In the genomic region with DNA sequence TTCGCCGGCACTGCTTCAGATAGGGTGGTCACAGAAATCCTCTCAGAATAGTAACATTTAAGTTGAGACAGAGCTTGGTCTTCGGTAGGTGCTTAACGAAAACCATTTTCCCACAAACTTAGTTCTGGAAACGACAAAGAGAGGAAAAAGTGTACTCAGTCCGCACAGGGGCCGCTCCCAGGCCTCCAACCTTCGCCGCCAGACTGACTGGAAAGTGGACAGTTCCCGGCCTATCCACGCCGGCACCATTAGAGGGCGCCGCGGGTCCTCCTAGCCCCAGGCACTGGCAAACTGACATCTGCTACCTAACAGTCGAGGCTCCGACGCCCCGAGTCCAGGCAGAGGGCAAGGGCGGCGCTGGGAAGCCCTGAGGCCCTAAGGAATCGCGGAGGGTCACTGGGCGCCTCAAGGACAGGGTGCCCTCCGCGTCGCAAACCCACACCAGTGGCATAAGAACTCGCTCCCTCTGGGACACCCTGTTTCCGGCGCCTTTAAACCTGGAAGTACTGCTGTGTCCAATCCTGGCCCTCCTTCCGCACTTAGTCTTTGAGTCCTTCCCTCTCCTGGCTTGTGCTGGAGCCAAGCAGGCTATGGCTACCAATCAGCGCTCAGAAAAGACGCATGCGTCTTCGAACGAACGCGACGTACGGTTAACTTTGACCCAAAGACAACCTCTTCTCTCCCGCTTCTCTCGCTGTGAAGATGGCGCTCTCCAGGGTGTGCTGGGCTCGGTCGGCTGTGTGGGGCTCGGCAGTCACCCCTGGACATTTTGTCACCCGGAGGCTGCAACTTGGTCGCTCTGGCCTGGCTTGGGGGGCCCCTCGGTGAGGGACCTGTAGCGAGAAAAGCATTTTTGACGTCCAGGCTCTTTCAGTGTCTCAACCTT, we compare ENCODE assay signal across 1 cellular context.
A peak's percentile ranks its signal among the peaks of the same experiment; 100 is the strongest.
TF ChIP-seq lines count a peak whose summit lies in the region.

Gene LETMD1, plus strand, starts transcription at position 673 of the 886 bp plus-strand sequence. Its CDS starts 30 bp downstream, at position 703.

TF ChIP-seq in K562, 482 proteins besides CTCF, POLR2A, EP300 and RAD21 (continued from another document and continues in another):
- TF ChIP-seq POLR2G (IDR thresholded peaks at IDR 0.05; ENCODE audit: low read depth, low read length) (peak; percentile 95), DIDO1 (tag; IDR thresholded peaks at IDR 0.05; ENCODE audit: low read depth) (no peak), MYNN (IDR thresholded peaks at IDR 0.05) (no peak), MYNN (CRISPR knock-in tag; IDR thresholded peaks at IDR 0.05) (no peak), SIN3B (IDR thresholded peaks at IDR 0.05; ENCODE audit: low read depth) (peak; percentile 82), PML (IDR thresholded peaks at IDR 0.05; ENCODE audit: low read length) (peak; percentile 79), HEY1 (CRISPR knock-in tag; IDR thresholded peaks at IDR 0.05; ENCODE audit: borderline replicate concordance) (no peak), L3MBTL2 (IDR thresholded peaks at IDR 0.05) (peak; percentile 98), PHB (CRISPR knock-in tag; IDR thresholded peaks at IDR 0.05) (no peak), ZNF444 (CRISPR knock-in tag; IDR thresholded peaks at IDR 0.05) (no peak), NEUROD1 (IDR thresholded peaks at IDR 0.05; ENCODE audit: borderline replicate concordance, low read depth, low read length, partially characterized antibody) (no peak), ZKSCAN3 (CRISPR knock-in tag; IDR thresholded peaks at IDR 0.05) (no peak), HNRNPUL1 (IDR thresholded peaks at IDR 0.05; ENCODE audit: low read length) (no peak), MEF2D (tag; conservative IDR thresholded peaks at IDR 0.05; ENCODE audit: low read depth) (0 out of 2 replicates have a peak, but pooled peaks have one; percentile 51), CREB5 (CRISPR knock-in tag; IDR thresholded peaks at IDR 0.05) (no peak), RBM15 (IDR thresholded peaks at IDR 0.05; ENCODE audit: insufficient read depth, low read length) (no peak), CHD2 (IDR thresholded peaks at IDR 0.05; ENCODE audit: low read depth, low read length) (no peak), MEF2A (IDR thresholded peaks at IDR 0.05; ENCODE audit: control insufficient read depth, low read depth, low read length) (no peak), POU5F1 (IDR thresholded peaks at IDR 0.05; ENCODE audit: borderline replicate concordance, low read depth, low read length, partially characterized antibody) (no peak), NFATC3 (IDR thresholded peaks at IDR 0.05) (no peak), CHAMP1 (IDR thresholded peaks at IDR 0.05) (peak; percentile 28; the same call in 1 of the 2 replicates), KLF16 (IDR thresholded peaks at IDR 0.05) (0 out of 2 replicates have a peak, but pooled peaks have one; percentile 10), PHF20 (IDR thresholded peaks at IDR 0.05; ENCODE audit: partially characterized antibody) (peak; percentile 90), E2F5 (CRISPR knock-in tag; IDR thresholded peaks at IDR 0.05) (no peak), C11orf30 (IDR thresholded peaks at IDR 0.05; ENCODE audit: low read depth) (peak; percentile 76), FOXK2 (conservative IDR thresholded peaks at IDR 0.05 in 1 of 2, IDR thresholded peaks at IDR 0.05 in 1 of 2; ENCODE audit: low read depth in 2 of 2) (peak; percentile 74 to 88), ZNF717 (CRISPR knock-in tag; IDR thresholded peaks at IDR 0.05) (no peak), POLR3A (IDR thresholded peaks at IDR 0.05; ENCODE audit: borderline replicate concordance, extremely low read depth, insufficient read depth, insufficient read length) (no peak), CBX1 (IDR thresholded peaks at IDR 0.05; ENCODE audit: low read depth) (no peak; the same call in 1 of the 2 replicates)
- TF ChIP-seq, protein P1, sequence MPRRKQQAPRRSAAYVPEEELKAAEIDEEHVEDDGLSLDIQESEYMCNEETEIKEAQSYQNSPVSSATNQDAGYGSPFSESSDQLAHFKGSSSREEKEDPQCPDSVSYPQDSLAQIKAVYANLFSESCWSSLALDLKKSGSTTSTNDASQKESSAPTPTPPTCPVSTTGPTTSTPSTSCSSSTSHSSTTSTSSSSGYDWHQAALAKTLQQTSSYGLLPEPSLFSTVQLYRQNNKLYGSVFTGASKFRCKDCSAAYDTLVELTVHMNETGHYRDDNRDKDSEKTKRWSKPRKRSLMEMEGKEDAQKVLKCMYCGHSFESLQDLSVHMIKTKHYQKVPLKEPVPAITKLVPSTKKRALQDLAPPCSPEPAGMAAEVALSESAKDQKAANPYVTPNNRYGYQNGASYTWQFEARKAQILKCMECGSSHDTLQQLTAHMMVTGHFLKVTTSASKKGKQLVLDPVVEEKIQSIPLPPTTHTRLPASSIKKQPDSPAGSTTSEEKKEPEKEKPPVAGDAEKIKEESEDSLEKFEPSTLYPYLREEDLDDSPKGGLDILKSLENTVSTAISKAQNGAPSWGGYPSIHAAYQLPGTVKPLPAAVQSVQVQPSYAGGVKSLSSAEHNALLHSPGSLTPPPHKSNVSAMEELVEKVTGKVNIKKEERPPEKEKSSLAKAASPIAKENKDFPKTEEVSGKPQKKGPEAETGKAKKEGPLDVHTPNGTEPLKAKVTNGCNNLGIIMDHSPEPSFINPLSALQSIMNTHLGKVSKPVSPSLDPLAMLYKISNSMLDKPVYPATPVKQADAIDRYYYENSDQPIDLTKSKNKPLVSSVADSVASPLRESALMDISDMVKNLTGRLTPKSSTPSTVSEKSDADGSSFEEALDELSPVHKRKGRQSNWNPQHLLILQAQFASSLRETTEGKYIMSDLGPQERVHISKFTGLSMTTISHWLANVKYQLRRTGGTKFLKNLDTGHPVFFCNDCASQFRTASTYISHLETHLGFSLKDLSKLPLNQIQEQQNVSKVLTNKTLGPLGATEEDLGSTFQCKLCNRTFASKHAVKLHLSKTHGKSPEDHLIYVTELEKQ (CRISPR knock-in tag; IDR thresholded peaks at IDR 0.05) = no peak
- TF ChIP-seq, protein P2, sequence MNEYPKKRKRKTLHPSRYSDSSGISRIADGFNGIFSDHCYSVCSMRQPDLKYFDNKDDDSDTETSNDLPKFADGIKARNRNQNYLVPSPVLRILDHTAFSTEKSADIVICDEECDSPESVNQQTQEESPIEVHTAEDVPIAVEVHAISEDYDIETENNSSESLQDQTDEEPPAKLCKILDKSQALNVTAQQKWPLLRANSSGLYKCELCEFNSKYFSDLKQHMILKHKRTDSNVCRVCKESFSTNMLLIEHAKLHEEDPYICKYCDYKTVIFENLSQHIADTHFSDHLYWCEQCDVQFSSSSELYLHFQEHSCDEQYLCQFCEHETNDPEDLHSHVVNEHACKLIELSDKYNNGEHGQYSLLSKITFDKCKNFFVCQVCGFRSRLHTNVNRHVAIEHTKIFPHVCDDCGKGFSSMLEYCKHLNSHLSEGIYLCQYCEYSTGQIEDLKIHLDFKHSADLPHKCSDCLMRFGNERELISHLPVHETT (CRISPR knock-in tag; conservative IDR thresholded peaks at IDR 0.05 in 1 of 2, IDR thresholded peaks at IDR 0.05 in 1 of 2) = peak in 1 of 2 experiments; percentile 62; a peak in 1 of 4 replicates
- TF ChIP-seq, protein P3, sequence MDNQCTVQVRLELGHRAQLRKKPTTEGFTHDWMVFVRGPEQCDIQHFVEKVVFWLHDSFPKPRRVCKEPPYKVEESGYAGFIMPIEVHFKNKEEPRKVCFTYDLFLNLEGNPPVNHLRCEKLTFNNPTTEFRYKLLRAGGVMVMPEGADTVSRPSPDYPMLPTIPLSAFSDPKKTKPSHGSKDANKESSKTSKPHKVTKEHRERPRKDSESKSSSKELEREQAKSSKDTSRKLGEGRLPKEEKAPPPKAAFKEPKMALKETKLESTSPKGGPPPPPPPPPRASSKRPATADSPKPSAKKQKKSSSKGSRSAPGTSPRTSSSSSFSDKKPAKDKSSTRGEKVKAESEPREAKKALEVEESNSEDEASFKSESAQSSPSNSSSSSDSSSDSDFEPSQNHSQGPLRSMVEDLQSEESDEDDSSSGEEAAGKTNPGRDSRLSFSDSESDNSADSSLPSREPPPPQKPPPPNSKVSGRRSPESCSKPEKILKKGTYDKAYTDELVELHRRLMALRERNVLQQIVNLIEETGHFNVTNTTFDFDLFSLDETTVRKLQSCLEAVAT (IDR thresholded peaks at IDR 0.05) = no peak
- TF ChIP-seq, protein P4, sequence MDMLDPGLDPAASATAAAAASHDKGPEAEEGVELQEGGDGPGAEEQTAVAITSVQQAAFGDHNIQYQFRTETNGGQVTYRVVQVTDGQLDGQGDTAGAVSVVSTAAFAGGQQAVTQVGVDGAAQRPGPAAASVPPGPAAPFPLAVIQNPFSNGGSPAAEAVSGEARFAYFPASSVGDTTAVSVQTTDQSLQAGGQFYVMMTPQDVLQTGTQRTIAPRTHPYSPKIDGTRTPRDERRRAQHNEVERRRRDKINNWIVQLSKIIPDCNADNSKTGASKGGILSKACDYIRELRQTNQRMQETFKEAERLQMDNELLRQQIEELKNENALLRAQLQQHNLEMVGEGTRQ (CRISPR knock-in tag; IDR thresholded peaks at IDR 0.05) = no peak
- TF ChIP-seq, protein P5, sequence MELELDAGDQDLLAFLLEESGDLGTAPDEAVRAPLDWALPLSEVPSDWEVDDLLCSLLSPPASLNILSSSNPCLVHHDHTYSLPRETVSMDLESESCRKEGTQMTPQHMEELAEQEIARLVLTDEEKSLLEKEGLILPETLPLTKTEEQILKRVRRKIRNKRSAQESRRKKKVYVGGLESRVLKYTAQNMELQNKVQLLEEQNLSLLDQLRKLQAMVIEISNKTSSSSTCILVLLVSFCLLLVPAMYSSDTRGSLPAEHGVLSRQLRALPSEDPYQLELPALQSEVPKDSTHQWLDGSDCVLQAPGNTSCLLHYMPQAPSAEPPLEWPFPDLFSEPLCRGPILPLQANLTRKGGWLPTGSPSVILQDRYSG (tag; conservative IDR thresholded peaks at IDR 0.05; ENCODE audit: low read depth) = no peak; the same call in 1 of the 2 replicates
- TF ChIP-seq, protein P6, sequence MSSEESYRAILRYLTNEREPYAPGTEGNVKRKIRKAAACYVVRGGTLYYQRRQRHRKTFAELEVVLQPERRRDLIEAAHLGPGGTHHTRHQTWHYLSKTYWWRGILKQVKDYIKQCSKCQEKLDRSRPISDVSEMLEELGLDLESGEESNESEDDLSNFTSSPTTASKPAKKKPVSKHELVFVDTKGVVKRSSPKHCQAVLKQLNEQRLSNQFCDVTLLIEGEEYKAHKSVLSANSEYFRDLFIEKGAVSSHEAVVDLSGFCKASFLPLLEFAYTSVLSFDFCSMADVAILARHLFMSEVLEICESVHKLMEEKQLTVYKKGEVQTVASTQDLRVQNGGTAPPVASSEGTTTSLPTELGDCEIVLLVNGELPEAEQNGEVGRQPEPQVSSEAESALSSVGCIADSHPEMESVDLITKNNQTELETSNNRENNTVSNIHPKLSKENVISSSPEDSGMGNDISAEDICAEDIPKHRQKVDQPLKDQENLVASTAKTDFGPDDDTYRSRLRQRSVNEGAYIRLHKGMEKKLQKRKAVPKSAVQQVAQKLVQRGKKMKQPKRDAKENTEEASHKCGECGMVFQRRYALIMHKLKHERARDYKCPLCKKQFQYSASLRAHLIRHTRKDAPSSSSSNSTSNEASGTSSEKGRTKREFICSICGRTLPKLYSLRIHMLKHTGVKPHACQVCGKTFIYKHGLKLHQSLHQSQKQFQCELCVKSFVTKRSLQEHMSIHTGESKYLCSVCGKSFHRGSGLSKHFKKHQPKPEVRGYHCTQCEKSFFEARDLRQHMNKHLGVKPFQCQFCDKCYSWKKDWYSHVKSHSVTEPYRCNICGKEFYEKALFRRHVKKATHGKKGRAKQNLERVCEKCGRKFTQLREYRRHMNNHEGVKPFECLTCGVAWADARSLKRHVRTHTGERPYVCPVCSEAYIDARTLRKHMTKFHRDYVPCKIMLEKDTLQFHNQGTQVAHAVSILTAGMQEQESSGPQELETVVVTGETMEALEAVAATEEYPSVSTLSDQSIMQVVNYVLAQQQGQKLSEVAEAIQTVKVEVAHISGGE (CRISPR knock-in tag; IDR thresholded peaks at IDR 0.05) = peak in 1 of 3 experiments; percentile 73; a peak in 2 of 6 replicates
- TF ChIP-seq, protein P7, sequence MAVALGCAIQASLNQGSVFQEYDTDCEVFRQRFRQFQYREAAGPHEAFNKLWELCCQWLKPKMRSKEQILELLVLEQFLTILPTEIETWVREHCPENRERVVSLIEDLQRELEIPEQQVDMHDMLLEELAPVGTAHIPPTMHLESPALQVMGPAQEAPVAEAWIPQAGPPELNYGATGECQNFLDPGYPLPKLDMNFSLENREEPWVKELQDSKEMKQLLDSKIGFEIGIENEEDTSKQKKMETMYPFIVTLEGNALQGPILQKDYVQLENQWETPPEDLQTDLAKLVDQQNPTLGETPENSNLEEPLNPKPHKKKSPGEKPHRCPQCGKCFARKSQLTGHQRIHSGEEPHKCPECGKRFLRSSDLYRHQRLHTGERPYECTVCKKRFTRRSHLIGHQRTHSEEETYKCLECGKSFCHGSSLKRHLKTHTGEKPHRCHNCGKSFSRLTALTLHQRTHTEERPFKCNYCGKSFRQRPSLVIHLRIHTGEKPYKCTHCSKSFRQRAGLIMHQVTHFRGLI (CRISPR knock-in tag; IDR thresholded peaks at IDR 0.05) = no peak
